ENCODE assay signal across 1 cellular context in genomic region chr15:77480859-77481258, GRCh38.
TF ChIP-seq lines count a peak whose summit lies in the region.

No MANE protein-coding gene starts in this region.

TF ChIP-seq in WTC11, 78 proteins besides CTCF, POLR2A, EP300 and RAD21 (continued from another document):
- TF ChIP-seq PREB (CRISPR knock-in tag; IDR thresholded peaks at IDR 0.05; ENCODE audit: borderline replicate concordance): no peak
